9 cellular contexts compared by ENCODE assay signal in the genomic region with DNA sequence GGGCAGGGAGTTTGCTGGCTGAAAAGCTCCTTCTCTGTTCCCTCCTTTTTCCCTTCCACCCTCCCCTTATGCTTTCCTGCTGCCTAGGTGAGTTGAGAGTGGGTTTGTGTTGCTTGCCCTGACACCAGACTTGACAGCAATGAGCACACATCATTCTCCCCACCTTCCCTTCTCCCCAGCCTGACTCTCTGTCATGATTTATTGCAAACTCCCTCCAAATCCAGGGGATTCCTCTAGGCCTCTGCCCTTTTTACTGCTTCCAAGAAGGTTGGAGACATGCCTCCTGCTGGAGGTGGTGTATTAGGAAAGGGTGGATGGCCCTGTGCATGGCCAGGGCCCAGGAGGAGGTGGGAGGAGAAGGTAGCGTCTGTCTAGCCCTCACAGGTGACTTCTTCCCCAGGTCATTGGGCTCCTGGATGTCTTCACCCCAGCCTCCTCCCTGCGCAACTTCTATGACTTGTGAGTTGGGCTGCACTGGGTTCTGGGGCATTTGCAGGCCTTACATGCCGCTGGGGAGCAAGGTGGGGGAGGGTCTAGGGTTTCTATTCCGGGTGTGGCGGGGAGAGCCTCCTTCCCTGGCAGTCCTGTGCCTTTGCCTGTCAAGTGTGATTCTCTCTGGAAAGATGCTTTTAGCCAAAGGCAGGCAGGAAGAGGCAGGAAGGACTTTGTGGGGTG. TPM values are rescaled to one million over a fixed set of nuclear protein-coding genes. Genes with fewer than 3 reads are reported as not detected.
DNase-seq lines count a peak whose midpoint lies in the region; ATAC-seq, FAIRE-seq and TF ChIP-seq lines count a peak whose summit lies in the region.
"Had no signal": no experiment of that assay in that cellular context is flagged by ENCODE, and none has a peak within 500 bp of the region (broad histone marks: within the 10 kb centered on the region; RNA-seq: fewer than 3 reads in every experiment).

No MANE protein-coding gene starts in this region.

- peaks cover 0 to 13% of the 10 kb centered on the region in 2 experiments for H3K36me3 ChIP-seq in keratinocyte (ENCODE audit: control insufficient read depth in 2 of 2, extremely low read depth in 1 of 2, insufficient read depth in 2 of 2, low read length in 2 of 2)

- H4K20me1 ChIP-seq in keratinocyte (ENCODE audit: control insufficient read depth, extremely low read depth, insufficient read depth, low read length) = no peaks in the 10 kb centered on the region

- H3K9me1 ChIP-seq in keratinocyte (ENCODE audit: control insufficient read depth, extremely low read depth, insufficient read depth, low read length) = no peaks in the 10 kb centered on the region

- ATAC-seq in activated CD8-positive, alpha-beta memory T cell treated with anti-CD3 and anti-CD28 coated beads, Interleukin-2, amount 10 ng/mL, durations not matched to agents 7 days and 5 days = no peak
- ATAC-seq in activated B cell treated with CpG ODN at 0.5 μM for 24 hours (ENCODE audit: low read depth) (no peak), HG03159 (IDR thresholded peaks at IDR 0.05; ENCODE audit: unreplicated experiment) (no peak), GM21529 (IDR thresholded peaks at IDR 0.05; ENCODE audit: unreplicated experiment) (no peak)
- no peak for ATAC-seq in stimulated activated naive CD8-positive, alpha-beta T cell treated with anti-CD3 and anti-CD28 coated beads, Interleukin-15, amount 100 ng/mL, for 72 hours

- no peaks in the 10 kb centered on the region for H3K9me3 Mint-ChIP-seq in activated CD8-positive, alpha-beta memory T cell treated with anti-CD3 and anti-CD28 coated beads, Interleukin-2, amount 10 ng/mL, durations not matched to agents 7 days and 5 days (ENCODE audit: low read depth)
- no peaks in the 10 kb centered on the region for H3K9me3 Mint-ChIP-seq in activated B cell treated with CpG ODN at 0.5 μM for 24 hours
- H3K9me3 Mint-ChIP-seq in stimulated activated naive CD8-positive, alpha-beta T cell treated with anti-CD3 and anti-CD28 coated beads, Interleukin-15, amount 100 ng/mL, for 72 hours = no peaks in the 10 kb centered on the region

- peak overlapping the region; percentile 91 for H3K27ac Mint-ChIP-seq in activated CD8-positive, alpha-beta memory T cell treated with anti-CD3 and anti-CD28 coated beads, Interleukin-2, amount 10 ng/mL, durations not matched to agents 7 days and 5 days
- peak overlapping the region; percentile 50 for H3K27ac Mint-ChIP-seq in activated B cell treated with CpG ODN at 0.5 μM for 24 hours
- peak overlapping the region; percentile 80 to 81 for H3K27ac Mint-ChIP-seq in stimulated activated naive CD8-positive, alpha-beta T cell treated with anti-CD3 and anti-CD28 coated beads, Interleukin-15, amount 100 ng/mL, for 72 hours

- no peaks in the 10 kb centered on the region for H3K9me3 ChIP-seq in keratinocyte (ENCODE audit: control insufficient read depth, low read depth, low read length)

- no peak for FAIRE-seq in keratinocyte (lab: Jason Lieb, UNC)
- FAIRE-seq: colon had no signal

- H3K36me3 Mint-ChIP-seq in activated CD8-positive, alpha-beta memory T cell treated with anti-CD3 and anti-CD28 coated beads, Interleukin-2, amount 10 ng/mL, durations not matched to agents 7 days and 5 days = peaks cover 13% of the 10 kb centered on the region
- H3K36me3 Mint-ChIP-seq in activated B cell treated with CpG ODN at 0.5 μM for 24 hours (ENCODE audit: low read depth) = peaks cover 37% of the 10 kb centered on the region

- POLR2A ChIA-PET in activated B cell treated with CpG ODN at 0.5 μM for 24 hours (lab: Charles Lee) = interaction anchor here (0.7 to 3.3 kb wide), 8 partner anchors 11 to 316 kb away, joined by 3 to 46 read pairs (median 6); a partner anchor contains a TSS

- no peak overlapping the region for H3K4me3 ChIP-seq in keratinocyte (ENCODE audit: control insufficient read depth in 2 of 3, extremely low read depth in 1 of 3, insufficient read depth in 2 of 3, low read depth in 1 of 3, low read length in 3 of 3)

- H3K27ac ChIP-seq in keratinocyte (ENCODE audit: control insufficient read depth, insufficient read depth, low read length) = no peak overlapping the region

- dilution Hi-C loops in keratinocyte (cut with MboI; ENCODE audit: extremely low pct_ligation_motif_present, low sequenced_read_pairs) = no loop called here

- H3K27me3 Mint-ChIP-seq in activated CD8-positive, alpha-beta memory T cell treated with anti-CD3 and anti-CD28 coated beads, Interleukin-2, amount 10 ng/mL, durations not matched to agents 7 days and 5 days = no peaks in the 10 kb centered on the region
- no peaks in the 10 kb centered on the region for H3K27me3 Mint-ChIP-seq in activated B cell treated with CpG ODN at 0.5 μM for 24 hours
- no peaks in the 10 kb centered on the region for H3K27me3 Mint-ChIP-seq in stimulated activated naive CD8-positive, alpha-beta T cell treated with anti-CD3 and anti-CD28 coated beads, Interleukin-15, amount 100 ng/mL, for 72 hours

- peak overlapping the region; percentile 92 for H3K4me2 ChIP-seq in keratinocyte (ENCODE audit: control insufficient read depth, extremely low read depth, insufficient read depth, low read depth, low read length)

- H3K4me3 Mint-ChIP-seq in activated CD8-positive, alpha-beta memory T cell treated with anti-CD3 and anti-CD28 coated beads, Interleukin-2, amount 10 ng/mL, durations not matched to agents 7 days and 5 days = peak overlapping the region; percentile 78
- H3K4me3 Mint-ChIP-seq in activated B cell treated with CpG ODN at 0.5 μM for 24 hours = no peak overlapping the region
- peak overlapping the region; percentile 88 to 90 for H3K4me3 Mint-ChIP-seq in stimulated activated naive CD8-positive, alpha-beta T cell treated with anti-CD3 and anti-CD28 coated beads, Interleukin-15, amount 100 ng/mL, for 72 hours

- H3K9ac ChIP-seq in keratinocyte (ENCODE audit: control insufficient read depth, extremely low read depth, insufficient read depth, low read length) = no peak overlapping the region

- intact Hi-C loops in activated B cell treated with CpG ODN at 0.5 μM for 24 hours (cut with micrococcal nuclease) = no loop called here

- H3K4me1 Mint-ChIP-seq in activated CD8-positive, alpha-beta memory T cell treated with anti-CD3 and anti-CD28 coated beads, Interleukin-2, amount 10 ng/mL, durations not matched to agents 7 days and 5 days = peaks cover 37% of the 10 kb centered on the region
- H3K4me1 Mint-ChIP-seq in activated B cell treated with CpG ODN at 0.5 μM for 24 hours = peaks cover 51% of the 10 kb centered on the region
- H3K4me1 Mint-ChIP-seq in stimulated activated naive CD8-positive, alpha-beta T cell treated with anti-CD3 and anti-CD28 coated beads, Interleukin-15, amount 100 ng/mL, for 72 hours = peaks cover 48% of the 10 kb centered on the region

- no peak for TF ChIP-seq CTCF in activated B cell treated with CpG ODN at 0.5 μM for 24 hours (IDR thresholded peaks at IDR 0.05)
- TF ChIP-seq CTCF in keratinocyte (optimal IDR thresholded peaks at IDR 0.05 in 1 of 3, IDR thresholded peaks at IDR 0.05 in 1 of 3, conservative IDR thresholded peaks at IDR 0.05 in 1 of 3; ENCODE audit: extremely low read depth in 1 of 3, insufficient read depth in 2 of 3, low read length in 3 of 3) = no peak

- H3K4me1 ChIP-seq in keratinocyte (ENCODE audit: control insufficient read depth, extremely low read depth, insufficient read depth, low read length) = peaks cover 27% of the 10 kb centered on the region

- H2AFZ ChIP-seq in keratinocyte (ENCODE audit: control insufficient read depth, low read length) = no peak overlapping the region

- DNase-seq in activated CD8-positive, alpha-beta memory T cell treated with anti-CD3 and anti-CD28 coated beads, Interleukin-2, amount 10 ng/mL, durations not matched to agents 7 days and 5 days = no peak
- DNase-seq in activated CD8-positive, alpha-beta memory T cell treated with anti-CD3 and anti-CD28 coated beads, Interleukin-2, amount 50 U/mL, for 48 hours = no peak
- no peak for DNase-seq in activated B cell treated with CpG ODN at 0.5 μM for 24 hours
- no peak for DNase-seq in keratinocyte (ENCODE audit: low read depth, low spot score)
- DNase-seq in stimulated activated naive CD8-positive, alpha-beta T cell treated with anti-CD3 and anti-CD28 coated beads, Interleukin-15, amount 100 ng/mL, for 72 hours = no peak
- DNase-seq in SHP77 (lab: John Stamatoyannopoulos, UW) = no peak

- no peaks in the 10 kb centered on the region for H3K27me3 ChIP-seq in keratinocyte (ENCODE audit: control insufficient read depth, extremely low read depth, insufficient read depth, low read length)

- H3K79me2 ChIP-seq in keratinocyte (ENCODE audit: control insufficient read depth, insufficient read depth, low read length) = peaks cover 2% of the 10 kb centered on the region

- CTCF ChIA-PET in activated CD8-positive, alpha-beta memory T cell treated with anti-CD3 and anti-CD28 coated beads, Interleukin-2, amount 10 ng/mL, durations not matched to agents 7 days and 5 days (lab: Charles Lee) = interaction anchor here (1.0 to 2.9 kb wide), 12 partner anchors 10 to 229 kb away, joined by 3 to 27 read pairs (median 5); a partner anchor contains a TSS
- CTCF ChIA-PET in activated B cell treated with CpG ODN at 0.5 μM for 24 hours (lab: Charles Lee) = interaction anchor here (1.3 to 2.8 kb wide), 3 partner anchors 11 to 63 kb away, joined by 7 to 17 read pairs (median 9); no protein-coding TSS in a partner anchor

RNA-seq across cellular contexts. Expression of a gene that starts 2.0 kb away (rescaled TPM):
- total RNA-seq in activated CD8-positive, alpha-beta memory T cell treated with anti-CD3 and anti-CD28 coated beads, Interleukin-2, amount 10 ng/mL, durations not matched to agents 7 days and 5 days = 10 to 100 TPM; 33.9 to 35.6 TPM
- total RNA-seq in activated B cell treated with CpG ODN at 0.5 μM for 24 hours = 20.1 and 22.7 TPM in 2 replicates
- polyA plus RNA-seq in keratinocyte = 15.7 to 31.3 TPM (median 19.3 TPM) in 3 replicates
- polyA plus RNA-seq in keratinocyte (2011; ENCODE audit: low read depth) = 55.3 TPM
- polyA plus RNA-seq in keratinocyte (2011; cell fraction: cytosol; rRNA removed) = 20.9 and 24.6 TPM in 2 replicates
- polyA plus RNA-seq in keratinocyte (2011; cell fraction: nucleus; rRNA removed) = 20.2 and 21.5 TPM in 2 replicates
- polyA plus RNA-seq in keratinocyte (2012; ENCODE audit: low replicate concordance) = 28.5 and 37.7 TPM in 2 replicates
- polyA minus RNA-seq in keratinocyte = 22.9 to 27.0 TPM (median 23.2 TPM) in 3 replicates
- 11.3 TPM for polyA minus RNA-seq in keratinocyte (2011; cell fraction: cytosol; rRNA and poly(A)+ RNA removed)
- polyA minus RNA-seq in keratinocyte (2011; cell fraction: nucleus; rRNA and poly(A)+ RNA removed) = 11.0 and 11.9 TPM in 2 replicates
